ENCODE assay signal across 9 cellular contexts in genomic region chr3:55488398-55489055, GRCh38. TPM values are rescaled to one million over a fixed set of nuclear protein-coding genes. Genes with fewer than 3 reads are reported as not detected.
DNase-seq lines count a peak whose midpoint lies in the region; ATAC-seq and FAIRE-seq lines count a peak whose summit lies in the region.
"Had no signal": no experiment of that assay in that cellular context is flagged by ENCODE, and none has a peak within 500 bp of the region (broad histone marks: within the 10 kb centered on the region; RNA-seq: fewer than 3 reads in every experiment).

No MANE protein-coding gene starts in this region.

- H3K9me3 ChIP-seq in mucosa of rectum (ENCODE audit: control insufficient read depth in 2 of 2, low read length in 2 of 2) (no peaks in the 10 kb centered on the region), aorta (ENCODE audit: control insufficient read depth, low read length) (no peaks in the 10 kb centered on the region)

- no peaks in the 10 kb centered on the region for H3K79me2 ChIP-seq in ACC112 (ENCODE audit: control insufficient read depth, insufficient read depth, low read length, unreplicated experiment)

- WGBS in aorta, 2 donors = 1% methylated on average over 29 to 30 of the region's 30 CpGs

- peak overlapping the region; percentile 17 for H2AFZ ChIP-seq in ACC112 (ENCODE audit: low read length, unreplicated experiment)

- H3K4me1 ChIP-seq in ACC112 (ENCODE audit: control insufficient read depth, insufficient read depth, low read length, unreplicated experiment) (peaks cover 10% of the 10 kb centered on the region), mucosa of rectum (ENCODE audit: control insufficient read depth in 2 of 2, insufficient read depth in 2 of 2, low read length in 2 of 2) (peaks cover 33 to 42% of the 10 kb centered on the region in 2 donors), aorta (ENCODE audit: control insufficient read depth in 1 of 2, insufficient read depth in 2 of 2, low read length in 2 of 2) (no peaks in the 10 kb centered on the region)

- no peak for FAIRE-seq in GM18507 (lab: Jason Lieb, UNC)

- H3K27me3 ChIP-seq in ACC112 (ENCODE audit: insufficient read depth, low read length) (peaks cover 5% of the 10 kb centered on the region; the same call in 1 of the 2 replicates), mucosa of rectum (ENCODE audit: control insufficient read depth in 2 of 2, insufficient read depth in 2 of 2, low read length in 2 of 2) (peaks cover 27 to 30% of the 10 kb centered on the region in 2 donors), aorta (ENCODE audit: control insufficient read depth in 1 of 2, insufficient read depth in 2 of 2, low read length in 1 of 2) (no peaks in the 10 kb centered on the region)

- H3K9ac ChIP-seq in mucosa of rectum (ENCODE audit: low read depth in 1 of 2, low read length in 2 of 2) = peak overlapping the region in 1 of 2 donors; percentile 47

- H3K4me3 ChIP-seq in ACC112 (ENCODE audit: low read depth, low read length) = peak overlapping the region; percentile 88
- peak overlapping the region; percentile 72 to 78 for H3K4me3 ChIP-seq in mucosa of rectum (ENCODE audit: low read length in 2 of 2)
- peak overlapping the region; percentile 24 to 66 for H3K4me3 ChIP-seq in aorta (ENCODE audit: low read length in 2 of 2)

- H3K27ac ChIP-seq in ACC112 (ENCODE audit: low read depth, low read length) (no peak overlapping the region), mucosa of rectum (ENCODE audit: low read depth in 2 of 2, low read length in 2 of 2) (peak overlapping the region in 1 of 2 donors; percentile 58), aorta (ENCODE audit: low read depth in 1 of 2, low read length in 2 of 2) (no peak overlapping the region)

- ATAC-seq in esophagus mucosa = peak; percentile 41
- no peak for ATAC-seq in aorta (ENCODE audit: low FRiP score)
- ATAC-seq in HG02840 (IDR thresholded peaks at IDR 0.05; ENCODE audit: low FRiP score, unreplicated experiment) = no peak
- ATAC-seq: HCT116 had no signal

- no peaks in the 10 kb centered on the region for H3K36me3 ChIP-seq in ACC112 (ENCODE audit: insufficient read depth, low read length)
- H3K36me3 ChIP-seq in mucosa of rectum (ENCODE audit: control insufficient read depth in 2 of 2, insufficient read depth in 2 of 2, low read length in 2 of 2) = no peaks in the 10 kb centered on the region
- no peaks in the 10 kb centered on the region for H3K36me3 ChIP-seq in aorta (ENCODE audit: control insufficient read depth in 1 of 2, insufficient read depth in 2 of 2, low read length in 1 of 2)

- intact Hi-C loops in aorta (cut with DNase I) = loop anchor here in 1 of 2 donors (10.0 kb wide), 1 partner anchor 1006 kb away; no protein-coding TSS in a partner anchor

- DNase-seq in GM18507 (ENCODE audit: extremely low spot score, insufficient read length, low read depth) (peak; percentile 28), SW480 (ENCODE audit: low spot score) (peak; percentile 69), aorta (peak in 1 of 2 donors; percentile 66), NCI-H128 (lab: John Stamatoyannopoulos, UW; ENCODE audit: unreplicated experiment) (no peak)

RNA-seq across cellular contexts. Expression of gene WNT5A, which starts 1.4 kb away (rescaled TPM):
- total RNA-seq in esophagus mucosa (17.7 TPM), aorta (10 to 100 TPM in 1 of 2 donors, under 1 TPM in 1; 0.52 to 10.6 TPM)
- polyA plus RNA-seq in aorta = under 1 TPM; 0.13 to 0.33 TPM
